ENCODE assay signal across 18 cellular contexts in the genomic region with DNA sequence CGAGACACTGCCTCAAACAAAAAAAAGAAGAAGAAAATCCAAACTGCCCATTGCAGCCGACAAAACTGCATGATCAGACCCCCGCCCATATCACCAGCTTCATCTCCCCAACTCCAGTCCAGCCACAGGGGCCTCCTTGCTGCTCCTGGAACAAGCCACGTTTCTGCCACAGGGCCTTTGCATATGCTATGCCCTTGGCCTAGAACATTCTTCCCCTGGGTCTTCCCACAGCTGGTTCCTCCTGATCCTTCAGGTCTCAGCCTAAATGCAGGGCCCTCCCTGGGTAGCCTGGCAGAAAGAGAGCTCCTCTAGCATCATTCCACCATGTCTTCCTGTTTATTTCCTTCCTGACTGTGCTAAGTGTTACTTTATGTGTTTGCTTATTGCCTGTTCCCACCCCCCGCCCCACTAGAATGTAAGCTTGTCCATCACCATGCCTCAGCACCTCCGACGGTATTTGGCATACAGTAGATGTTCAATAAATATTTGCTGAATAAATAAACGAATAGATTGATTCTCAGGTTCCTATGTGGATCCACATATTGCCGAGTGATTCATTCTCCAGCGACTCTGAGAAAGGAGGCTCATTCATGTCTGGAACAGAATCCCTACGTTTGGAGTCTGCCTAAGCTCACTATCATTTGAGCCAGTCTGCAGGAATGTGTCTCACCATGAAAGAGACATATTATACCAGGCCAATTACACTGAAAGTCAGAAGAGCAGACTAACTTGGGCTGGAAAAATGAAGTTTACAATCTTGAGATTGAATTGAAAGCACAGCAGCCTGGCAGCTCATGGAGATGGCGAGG. TPM values are rescaled to one million over a fixed set of nuclear protein-coding genes. Genes with fewer than 3 reads are reported as not detected.
DNase-seq lines count a peak whose midpoint lies in the region; ATAC-seq and TF ChIP-seq lines count a peak whose summit lies in the region.
"Had no signal": no experiment of that assay in that cellular context is flagged by ENCODE, and none has a peak within 500 bp of the region (broad histone marks: within the 10 kb centered on the region; RNA-seq: fewer than 3 reads in every experiment).

No MANE protein-coding gene starts in this region.

- no peak for DNase-seq in activated CD8-positive, alpha-beta memory T cell treated with anti-CD3 and anti-CD28 coated beads, Interleukin-2, amount 10 ng/mL, durations not matched to agents 7 days and 5 days
- DNase-seq in activated CD8-positive, alpha-beta memory T cell treated with anti-CD3 and anti-CD28 coated beads, Interleukin-2, amount 50 U/mL, for 4 hours, result no peak
- no peak for DNase-seq in activated T-helper 2 cell treated with anti-CD3 and anti-CD28 coated beads, Interferon-gamma antibody, Interleukin-2, Interleukin-4, amounts not matched to agents 10 μg/mL and 5 μg/mL and 100 μg/mL, durations not matched to agents 14 hours and 24 hours and 36 hours (ENCODE audit: low spot score)
- DNase-seq in fibroblast of villous mesenchyme (ENCODE audit: low read depth) (peak; percentile 18), psoas muscle (no peak), Kasumi-1 (lab: John Stamatoyannopoulos, UW) (no peak)
- DNase-seq: activated B cell treated with CpG ODN at 0.5 μM for 24 hours, caudate nucleus, endodermal cell, left ventricle myocardium superior, NCI-H82, thyroid gland had no signal

- H3K27ac Mint-ChIP-seq in activated CD8-positive, alpha-beta memory T cell treated with anti-CD3 and anti-CD28 coated beads, Interleukin-2, amount 10 ng/mL, durations not matched to agents 7 days and 5 days, result peak overlapping the region; percentile 5
- peak overlapping the region; percentile 3 for H3K27ac Mint-ChIP-seq in activated T-helper 2 cell treated with anti-CD3 and anti-CD28 coated beads, Interferon-gamma antibody, Interleukin-2, Interleukin-4, amounts not matched to agents 10 μg/mL and 5 μg/mL and 100 μg/mL, durations not matched to agents 14 hours and 24 hours and 36 hours
- H3K27ac Mint-ChIP-seq: activated B cell treated with CpG ODN at 0.5 μM for 24 hours, endodermal cell, GM23338 had no signal

- CTCF ChIA-PET in activated CD8-positive, alpha-beta memory T cell treated with anti-CD3 and anti-CD28 coated beads, Interleukin-2, amount 10 ng/mL, durations not matched to agents 7 days and 5 days (lab: Charles Lee), result interaction anchor here (1.2 to 1.6 kb wide), 2 partner anchors 14 to 100 kb away, joined by 3 to 4 read pairs; no protein-coding TSS in a partner anchor

- peaks cover 61% of the 10 kb centered on the region for H3K36me3 Mint-ChIP-seq in activated CD8-positive, alpha-beta memory T cell treated with anti-CD3 and anti-CD28 coated beads, Interleukin-2, amount 10 ng/mL, durations not matched to agents 7 days and 5 days
- peaks cover 80% of the 10 kb centered on the region for H3K36me3 Mint-ChIP-seq in activated T-helper 2 cell treated with anti-CD3 and anti-CD28 coated beads, Interferon-gamma antibody, Interleukin-2, Interleukin-4, amounts not matched to agents 10 μg/mL and 5 μg/mL and 100 μg/mL, durations not matched to agents 14 hours and 24 hours and 36 hours (ENCODE audit: low read depth)

- H3K27ac ChIP-seq in stomach smooth muscle (ENCODE audit: low read length), result no peak overlapping the region
- H3K27ac ChIP-seq in psoas muscle, result no peak overlapping the region
- H3K27ac ChIP-seq: thyroid gland had no signal

- H3K4me3 ChIP-seq in fibroblast of villous mesenchyme (ENCODE audit: low read depth, low read length) (no peak overlapping the region), stomach smooth muscle (ENCODE audit: low read length in 2 of 2) (peak overlapping the region; percentile 1 to 60), psoas muscle (no peak overlapping the region)
- H3K4me3 ChIP-seq: A549, GM23338, thyroid gland had no signal

- H3K36me3 ChIP-seq in stomach smooth muscle (ENCODE audit: control insufficient read depth in 2 of 2, insufficient read depth in 2 of 2, low read length in 2 of 2), result no peaks in the 10 kb centered on the region
- H3K36me3 ChIP-seq in psoas muscle (ENCODE audit: insufficient read depth in 1 of 2, low read depth in 1 of 2), result no peaks in the 10 kb centered on the region
- H3K36me3 ChIP-seq: thyroid gland had no signal

- no peaks in the 10 kb centered on the region for H3K27me3 Mint-ChIP-seq in activated CD8-positive, alpha-beta memory T cell treated with anti-CD3 and anti-CD28 coated beads, Interleukin-2, amount 10 ng/mL, durations not matched to agents 7 days and 5 days
- H3K27me3 Mint-ChIP-seq in activated T-helper 2 cell treated with anti-CD3 and anti-CD28 coated beads, Interferon-gamma antibody, Interleukin-2, Interleukin-4, amounts not matched to agents 10 μg/mL and 5 μg/mL and 100 μg/mL, durations not matched to agents 14 hours and 24 hours and 36 hours (ENCODE audit: low read depth), result no peaks in the 10 kb centered on the region
- H3K27me3 Mint-ChIP-seq: activated B cell treated with CpG ODN at 0.5 μM for 24 hours; activated naive CD4-positive, alpha-beta T cell treated with anti-CD3 and anti-CD28 coated beads, Interleukin-2, amount 50 U/mL, for 24 hours had no signal

- H3K27me3 ChIP-seq in stomach smooth muscle (ENCODE audit: control insufficient read depth in 1 of 2, insufficient read depth in 2 of 2, low read length in 2 of 2) (no peaks in the 10 kb centered on the region), psoas muscle (ENCODE audit: insufficient read depth in 3 of 3, low read length in 2 of 3) (no peaks in the 10 kb centered on the region)
- H3K27me3 ChIP-seq: thyroid gland had no signal

- H3K9me3 ChIP-seq in stomach smooth muscle (ENCODE audit: control insufficient read depth in 2 of 2, low read length in 2 of 2) (no peaks in the 10 kb centered on the region), psoas muscle (no peaks in the 10 kb centered on the region)
- H3K9me3 ChIP-seq: A549, thyroid gland had no signal

- intact Hi-C loops in activated T-helper 2 cell treated with anti-CD3 and anti-CD28 coated beads, Interferon-gamma antibody, Interleukin-2, Interleukin-4, amounts not matched to agents 10 μg/mL and 5 μg/mL and 100 μg/mL, durations not matched to agents 14 hours and 24 hours and 36 hours (cut with micrococcal nuclease), result no loop called here
- intact Hi-C loops in psoas muscle (cut with DNase I), result no loop called here

- no peak for TF ChIP-seq CTCF in fibroblast of villous mesenchyme (IDR thresholded peaks at IDR 0.05; ENCODE audit: insufficient read depth, low read depth, low read length)
- no peak for TF ChIP-seq CTCF in psoas muscle (IDR thresholded peaks at IDR 0.05)

- peak overlapping the region in 1 of 2 donors; percentile 42 for H3K9ac ChIP-seq in stomach smooth muscle (ENCODE audit: low read length in 2 of 2)

- WGBS in psoas muscle, 3 donors, result 69 to 83% (median 83%) methylated on average over 12 of the region's 12 CpGs

- no peak overlapping the region for H3K4me3 Mint-ChIP-seq in activated CD8-positive, alpha-beta memory T cell treated with anti-CD3 and anti-CD28 coated beads, Interleukin-2, amount 10 ng/mL, durations not matched to agents 7 days and 5 days
- H3K4me3 Mint-ChIP-seq in activated T-helper 2 cell treated with anti-CD3 and anti-CD28 coated beads, Interferon-gamma antibody, Interleukin-2, Interleukin-4, amounts not matched to agents 10 μg/mL and 5 μg/mL and 100 μg/mL, durations not matched to agents 14 hours and 24 hours and 36 hours (ENCODE audit: low read depth), result no peak overlapping the region
- H3K4me3 Mint-ChIP-seq: activated B cell treated with CpG ODN at 0.5 μM for 24 hours; activated naive CD4-positive, alpha-beta T cell treated with anti-CD3 and anti-CD28 coated beads, Interleukin-2, amount 50 U/mL, for 24 hours; endodermal cell; GM23338 had no signal

- H3K4me1 ChIP-seq in stomach smooth muscle (ENCODE audit: control insufficient read depth, insufficient read depth, low read length) (peaks cover 13% of the 10 kb centered on the region), psoas muscle (no peaks in the 10 kb centered on the region)
- H3K4me1 ChIP-seq: thyroid gland had no signal

- ATAC-seq in activated CD8-positive, alpha-beta memory T cell treated with anti-CD3 and anti-CD28 coated beads, Interleukin-2, amount 10 ng/mL, durations not matched to agents 7 days and 5 days, result no peak
- ATAC-seq in HG03097 (IDR thresholded peaks at IDR 0.05; ENCODE audit: low FRiP score, unreplicated experiment) (no peak), psoas muscle (no peak)
- ATAC-seq: A549, GM23338, left ventricle myocardium superior had no signal

- peaks cover 74% of the 10 kb centered on the region for H3K4me1 Mint-ChIP-seq in activated CD8-positive, alpha-beta memory T cell treated with anti-CD3 and anti-CD28 coated beads, Interleukin-2, amount 10 ng/mL, durations not matched to agents 7 days and 5 days
- peaks cover 78% of the 10 kb centered on the region for H3K4me1 Mint-ChIP-seq in activated T-helper 2 cell treated with anti-CD3 and anti-CD28 coated beads, Interferon-gamma antibody, Interleukin-2, Interleukin-4, amounts not matched to agents 10 μg/mL and 5 μg/mL and 100 μg/mL, durations not matched to agents 14 hours and 24 hours and 36 hours (ENCODE audit: low read depth)

- H3K9me3 Mint-ChIP-seq in activated CD8-positive, alpha-beta memory T cell treated with anti-CD3 and anti-CD28 coated beads, Interleukin-2, amount 10 ng/mL, durations not matched to agents 7 days and 5 days (ENCODE audit: low read depth), result no peaks in the 10 kb centered on the region
- H3K9me3 Mint-ChIP-seq in activated T-helper 2 cell treated with anti-CD3 and anti-CD28 coated beads, Interferon-gamma antibody, Interleukin-2, Interleukin-4, amounts not matched to agents 10 μg/mL and 5 μg/mL and 100 μg/mL, durations not matched to agents 14 hours and 24 hours and 36 hours, result no peaks in the 10 kb centered on the region
- H3K9me3 Mint-ChIP-seq: activated B cell treated with CpG ODN at 0.5 μM for 24 hours; activated naive CD4-positive, alpha-beta T cell treated with anti-CD3 and anti-CD28 coated beads, Interleukin-2, amount 50 U/mL, for 24 hours; endodermal cell; GM23338 had no signal

RNA-seq across cellular contexts. Expression of a gene that starts 56.1 kb away (rescaled TPM):
- 10 to 100 TPM; 39.9 to 59.0 TPM for total RNA-seq in activated CD8-positive, alpha-beta memory T cell treated with anti-CD3 and anti-CD28 coated beads, Interleukin-2, amount 10 ng/mL, durations not matched to agents 7 days and 5 days
- total RNA-seq in activated T-helper 2 cell treated with anti-CD3 and anti-CD28 coated beads, Interferon-gamma antibody, Interleukin-2, Interleukin-4, amounts not matched to agents 10 μg/mL and 5 μg/mL and 100 μg/mL, durations not matched to agents 14 hours and 24 hours and 36 hours, result 67.1 and 68.0 TPM in 2 replicates
- total RNA-seq in fibroblast of villous mesenchyme (under 0.01 and 0.64 TPM in 2 replicates), psoas muscle (1 to 10 TPM in 3 of 4 donors, under 1 TPM in 1; 0.64 to 3.1 (median 2.1) TPM)
- polyA plus RNA-seq in psoas muscle, result under 1 TPM; 0.18 to 0.64 (median 0.48) TPM
- total RNA-seq: myocyte had no signal

Comparison
In these comparisons a context has a peak if more than half of its experiments do, and no peak if none do; other contexts are left out.
1. H3K4me3 ChIP-seq: peak in stomach smooth muscle (2 of 2); none in fibroblast of villous mesenchyme (single experiment) and psoas muscle (single experiment).
2. RNA of a gene that starts 56.1 kb away (total RNA-seq): 67.1 to 68.0 TPM in activated T-helper 2 cell treated with anti-CD3 and anti-CD28 coated beads, Interferon-gamma antibody, Interleukin-2, Interleukin-4, amounts not matched to agents 10 μg/mL and 5 μg/mL and 100 μg/mL, durations not matched to agents 14 hours and 24 hours and 36 hours and 39.9 to 59.0 TPM in activated CD8-positive, alpha-beta memory T cell treated with anti-CD3 and anti-CD28 coated beads, Interleukin-2, amount 10 ng/mL, durations not matched to agents 7 days and 5 days; 0.64 to 3.1 TPM in psoas muscle and under 0.01 to 0.64 TPM in fibroblast of villous mesenchyme; every median in the first group is over 10 times any median in the second.